ENCODE assay signal across 8 cellular contexts in genomic region chr4:74228691-74229640, GRCh38.
A peak's percentile ranks its signal among the peaks of the same experiment; 100 is the strongest.
DNase-seq lines count a peak whose midpoint lies in the region; ATAC-seq lines count a peak whose summit lies in the region.

No MANE protein-coding gene starts in this region.

- no peaks in the 10 kb centered on the region for H3K27me3 Mint-ChIP-seq in effector memory CD8-positive, alpha-beta T cell
- no peaks in the 10 kb centered on the region for H3K27me3 Mint-ChIP-seq in naive B cell

- ATAC-seq in GM18511 (IDR thresholded peaks at IDR 0.05; ENCODE audit: unreplicated experiment): peak; percentile 84
- peak; percentile 85 for ATAC-seq in HG02981 (IDR thresholded peaks at IDR 0.05; ENCODE audit: unreplicated experiment)
- ATAC-seq in effector memory CD8-positive, alpha-beta T cell (replicated peaks): peak; percentile 76
- peak; percentile 84 to 93 for ATAC-seq in naive B cell (ENCODE audit: low read depth in 2 of 2)

- no peaks in the 10 kb centered on the region for H3K9me3 Mint-ChIP-seq in effector memory CD8-positive, alpha-beta T cell
- no peaks in the 10 kb centered on the region for H3K9me3 Mint-ChIP-seq in naive B cell

- H3K4me3 Mint-ChIP-seq in effector memory CD8-positive, alpha-beta T cell: no peak overlapping the region
- peak overlapping the region in 1 of 8 donors; percentile 4 for H3K4me3 Mint-ChIP-seq in naive B cell

- H3K36me3 Mint-ChIP-seq in effector memory CD8-positive, alpha-beta T cell (ENCODE audit: insufficient read depth): no peaks in the 10 kb centered on the region
- H3K36me3 Mint-ChIP-seq in naive B cell: peaks cover 0 to 16% of the 10 kb centered on the region in 2 donors

- no peak overlapping the region for H3K27ac Mint-ChIP-seq in effector memory CD8-positive, alpha-beta T cell
- H3K27ac Mint-ChIP-seq in naive B cell: no peak overlapping the region

- no peaks in the 10 kb centered on the region for H3K4me1 Mint-ChIP-seq in effector memory CD8-positive, alpha-beta T cell (ENCODE audit: low read depth in 2 of 2)
- H3K4me1 Mint-ChIP-seq in naive B cell: peaks cover 0 to 4% (median 0%) of the 10 kb centered on the region in 3 donors

- peak; percentile 44 for DNase-seq in AG20443 (ENCODE audit: low spot score)
- peak; percentile 64 for DNase-seq in NCI-H69 (lab: John Stamatoyannopoulos, UW)
- peak; percentile 78 to 83 for DNase-seq in activated CD4-positive, alpha-beta T cell treated with anti-CD3 and anti-CD28 coated beads, Interleukin-2, amount 50 U/mL, for 48 hours
- peak; percentile 54 to 64 (median 57) for DNase-seq in effector memory CD8-positive, alpha-beta T cell
- DNase-seq in naive B cell: peak; percentile 59
- peak; percentile 38 to 84 (median 66) for DNase-seq in stimulated activated naive CD4-positive, alpha-beta T cell (lab: John Stamatoyannopoulos, UW)

Comparison
In these comparisons a context has a peak if more than half of its experiments do, and no peak if none do; other contexts are left out.
1. Peak in every context shown above with its lines: DNase-seq and ATAC-seq.